ENCODE assay signal across 2 cellular contexts in genomic region chrX:69493193-69493592, GRCh38.
TF ChIP-seq lines count a peak whose summit lies in the region.

No MANE protein-coding gene starts in this region.

TF ChIP-seq in GM12891, 5 proteins besides CTCF, POLR2A, EP300 and RAD21 (continued from another document):
- TF ChIP-seq TAF1 (IDR thresholded peaks at IDR 0.05; ENCODE audit: low read depth, low read length) (no peak), POU2F2 (IDR thresholded peaks at IDR 0.05; ENCODE audit: low read depth, low read length) (no peak), SPI1 (IDR thresholded peaks at IDR 0.05; ENCODE audit: low read depth, low read length) (no peak), PAX5 (IDR thresholded peaks at IDR 0.05; ENCODE audit: insufficient read depth, low read length, severe bottlenecking) (no peak)

TF ChIP-seq in H1, 55 proteins besides CTCF, POLR2A, EP300 and RAD21:
- TF ChIP-seq SP1 (IDR thresholded peaks at IDR 0.05; ENCODE audit: low read depth, low read length) (0 out of 2 replicates have a peak, but pooled peaks have one; percentile 14), TAF7 (optimal IDR thresholded peaks at IDR 0.05; ENCODE audit: borderline replicate concordance, low read depth, low read length) (no peak)
